11 cellular contexts compared by ENCODE assay signal in genomic region chr1:246512230-246512629, GRCh38.
"Had no signal": no experiment of that assay in that cellular context is flagged by ENCODE, and none has a peak within 500 bp of the region (broad histone marks: within the 10 kb centered on the region; RNA-seq: fewer than 3 reads in every experiment).

No MANE protein-coding gene starts in this region.

- H3K4me1 ChIP-seq: HAP-1 had no signal

- H3K9ac ChIP-seq: GM23248 had no signal

- H3K4me3 ChIP-seq: GM23248, GM23338, HAP-1 had no signal

- FAIRE-seq: H1, H54 had no signal

- ATAC-seq: GM23338, HCT116 had no signal

- H3K4me3 Mint-ChIP-seq: GM23338, H9, HFFc6 had no signal

- H3K4me1 Mint-ChIP-seq: GM23338 had no signal

- H2AFZ ChIP-seq: GM23248, GM23338 had no signal

- H3K27ac ChIP-seq: GM23248 had no signal

- H3K36me3 ChIP-seq: HAP-1 had no signal

- DNase-seq: GM23248, GOT3, H7, H9, HCEC 1CT, HFFc6 had no signal

- H3K4me2 ChIP-seq: GM23338 had no signal

- H3K27ac Mint-ChIP-seq: GM23338, H9, HFFc6 had no signal
